ENCODE assay signal across 19 cellular contexts in the genomic region with DNA sequence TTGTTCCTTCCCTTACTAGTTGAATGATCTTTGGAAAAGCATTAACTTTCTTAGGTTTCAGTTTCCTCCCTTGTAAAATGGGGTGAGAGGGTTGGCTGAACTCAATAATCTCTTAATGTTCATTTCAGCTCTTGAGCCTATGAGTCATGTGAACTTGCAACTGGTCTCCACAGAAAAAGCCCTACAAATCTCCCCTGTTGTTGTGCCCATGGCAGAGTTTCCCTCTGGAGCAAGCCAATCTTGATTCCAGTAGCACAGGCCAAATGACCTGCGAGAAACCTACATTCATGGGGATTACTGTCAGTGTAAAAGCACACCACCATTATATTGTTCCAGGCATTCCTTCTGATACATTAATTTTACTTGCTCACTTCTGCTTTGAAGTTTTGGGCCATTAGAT.
DNase-seq lines count a peak whose midpoint lies in the region; ATAC-seq and TF ChIP-seq lines count a peak whose summit lies in the region.
"Had no signal": no experiment of that assay in that cellular context is flagged by ENCODE, and none has a peak within 500 bp of the region (broad histone marks: within the 10 kb centered on the region; RNA-seq: fewer than 3 reads in every experiment).

No MANE protein-coding gene starts in this region.

- H3K4me2 ChIP-seq in IMR-90 (ENCODE audit: low read depth, low read length), result no peak overlapping the region
- H3K4me2 ChIP-seq: SK-N-SH had no signal

- H3K36me3 ChIP-seq in IMR-90 (ENCODE audit: control insufficient read depth, insufficient read depth, low read length), result no peaks in the 10 kb centered on the region
- H3K36me3 ChIP-seq: BE2C, HAP-1 had no signal

- H2BK120ac ChIP-seq in IMR-90 (ENCODE audit: low read depth, low read length), result no peak overlapping the region

- no peak overlapping the region for H2AK5ac ChIP-seq in IMR-90 (ENCODE audit: low read depth, low read length)

- peaks cover 15% of the 10 kb centered on the region for H3K9me1 ChIP-seq in IMR-90 (ENCODE audit: insufficient read depth, low read length)

- no peak overlapping the region for H3K14ac ChIP-seq in IMR-90 (replicated peaks; ENCODE audit: low read depth, low read length)

- no peak overlapping the region for H2AK9ac ChIP-seq in IMR-90 (replicated peaks; ENCODE audit: low read depth, low read length, poor library complexity)

- H3K27me3 Mint-ChIP-seq in activated naive CD4-positive, alpha-beta T cell treated with anti-CD3 and anti-CD28 coated beads for 36 hours (ENCODE audit: low read depth), result peaks cover 17% of the 10 kb centered on the region
- H3K27me3 Mint-ChIP-seq in T-cell, result peaks cover 24 to 25% of the 10 kb centered on the region in 2 donors

- H3K36me3 Mint-ChIP-seq in activated naive CD4-positive, alpha-beta T cell treated with anti-CD3 and anti-CD28 coated beads for 36 hours (ENCODE audit: low read depth), result no peaks in the 10 kb centered on the region
- H3K36me3 Mint-ChIP-seq in T-cell, result no peaks in the 10 kb centered on the region

- H3K27ac Mint-ChIP-seq in activated naive CD4-positive, alpha-beta T cell treated with anti-CD3 and anti-CD28 coated beads for 36 hours, result no peak overlapping the region
- no peak overlapping the region for H3K27ac Mint-ChIP-seq in T-cell
- H3K27ac Mint-ChIP-seq: CD4-positive, alpha-beta T cell had no signal

- H3K9ac ChIP-seq in IMR-90 (ENCODE audit: low read depth, low read length), result no peak overlapping the region
- H3K9ac ChIP-seq: SK-N-SH had no signal

- 100% methylated on average over 1 of the region's 1 CpG; no CpG with 5 or more reads in 1 of the 2 experiments for WGBS in IMR-90 (ENCODE audit: extremely low coverage in 2 of 2, insufficient read length in 1 of 2), 2 experiments

- intact Hi-C loops in IMR-90 (cut with micrococcal nuclease), result no loop called here
- intact Hi-C loops in activated naive CD4-positive, alpha-beta T cell treated with anti-CD3 and anti-CD28 coated beads for 36 hours (cut with micrococcal nuclease), result loop anchor here (10.0 kb wide), 1 partner anchor 312 kb away; no protein-coding TSS in a partner anchor

- H3K23ac ChIP-seq in IMR-90 (ENCODE audit: low read depth, low read length), result no peak overlapping the region

- no peaks in the 10 kb centered on the region for H3K79me1 ChIP-seq in IMR-90 (ENCODE audit: low read depth in 1 of 2, low read length in 2 of 2)

- dilution Hi-C loops in IMR-90 (cut with HindIII; ENCODE audit: low sequenced_read_pairs, unreplicated experiment), result no loop called here

- BruUV-seq in IMR-90 (replicated peaks; lab: Mats Ljungman, UMichigan), result no TSS peak

- no peak overlapping the region for H2BK15ac ChIP-seq in IMR-90 (ENCODE audit: low read depth, low read length)

- H4K20me1 ChIP-seq in IMR-90 (ENCODE audit: insufficient read depth, low read length), result no peaks in the 10 kb centered on the region

- TF ChIP-seq CTCF in IMR-90 (conservative IDR thresholded peaks at IDR 0.05; ENCODE audit: low read depth, low read length) (no peak), fibroblast of the aortic adventitia (IDR thresholded peaks at IDR 0.05; ENCODE audit: insufficient read depth, low read length) (no peak), retinal pigment epithelial cell (conservative IDR thresholded peaks at IDR 0.05; ENCODE audit: low read depth, low read length) (no peak)

- H3K56ac ChIP-seq in IMR-90 (ENCODE audit: extremely low read depth, insufficient read depth, low read length), result no peak overlapping the region

- H3K27ac ChIP-seq in IMR-90 (ENCODE audit: insufficient read depth, low read length), result no peak overlapping the region

- H3K9me3 Mint-ChIP-seq in activated naive CD4-positive, alpha-beta T cell treated with anti-CD3 and anti-CD28 coated beads for 36 hours, result no peaks in the 10 kb centered on the region
- H3K9me3 Mint-ChIP-seq in T-cell, result no peaks in the 10 kb centered on the region
- H3K9me3 Mint-ChIP-seq: CD4-positive, alpha-beta T cell had no signal

- no peak overlapping the region for H2BK5ac ChIP-seq in IMR-90 (ENCODE audit: low read depth, low read length, poor library complexity, severe bottlenecking)

- H4K8ac ChIP-seq in IMR-90 (ENCODE audit: low read depth in 2 of 2, low read length in 2 of 2), result no peak overlapping the region

- ATAC-seq in IMR-90 (ENCODE audit: low read depth) (no peak), HG03378 (IDR thresholded peaks at IDR 0.05; ENCODE audit: unreplicated experiment) (no peak), HG02852 (IDR thresholded peaks at IDR 0.05; ENCODE audit: unreplicated experiment) (no peak), T-cell (replicated peaks in 1 of 4) (no peak)

- H3K4me3 Mint-ChIP-seq in activated naive CD4-positive, alpha-beta T cell treated with anti-CD3 and anti-CD28 coated beads for 36 hours, result no peak overlapping the region
- no peak overlapping the region for H3K4me3 Mint-ChIP-seq in T-cell
- H3K4me3 Mint-ChIP-seq: CD4-positive, alpha-beta T cell had no signal

- CTCF ChIA-PET in IMR-90 (lab: Yijun Ruan, JAX), result no interaction called here
- CTCF ChIA-PET in activated naive CD4-positive, alpha-beta T cell treated with anti-CD3 and anti-CD28 coated beads for 36 hours (lab: Charles Lee), result no interaction called here
- CTCF ChIA-PET in T-cell (lab: Charles Lee), result no interaction called here

- H3K4me1 ChIP-seq in IMR-90 (ENCODE audit: control insufficient read depth, insufficient read depth, low read length), result peaks cover 7% of the 10 kb centered on the region
- H3K4me1 ChIP-seq: HAP-1 had no signal

- TF ChIP-seq POLR2A in IMR-90 (IDR thresholded peaks at IDR 0.05; ENCODE audit: low read depth, low read length), result no peak

- DNase-seq in IMR-90, result peak; percentile 32
- peak; percentile 70 for DNase-seq in amniotic epithelial cell (ENCODE audit: low read depth)
- DNase-seq in fibroblast of the aortic adventitia (ENCODE audit: low read depth), result peak; percentile 34
- DNase-seq in retinal pigment epithelial cell (ENCODE audit: low read depth), result peak; percentile 21
- no peak for DNase-seq in activated naive CD4-positive, alpha-beta T cell treated with anti-CD3 and anti-CD28 coated beads for 36 hours
- no peak for DNase-seq in T-cell
- DNase-seq: 8988T; BE2C; Calu3; CD4-positive, alpha-beta T cell; DMS53; Karpas-422; NCI-H187; NCI-H526 treated with DMSO at 0.1 percent for 48 hours; Right ventricle myocardium superior; SK-N-SH had no signal

- no peak overlapping the region for H2BK20ac ChIP-seq in IMR-90 (ENCODE audit: low read depth, low read length)

- TF ChIP-seq RAD21 in IMR-90 (IDR thresholded peaks at IDR 0.05; ENCODE audit: low read length), result no peak

- no peak overlapping the region for H2AFZ ChIP-seq in IMR-90 (replicated peaks; ENCODE audit: low read length, poor library complexity)

- no peak overlapping the region for H4K91ac ChIP-seq in IMR-90 (ENCODE audit: insufficient read depth, low read depth, low read length)

- POLR2A ChIA-PET in IMR-90 (lab: Charles Lee; ENCODE audit: unreplicated experiment) (no interaction called here), T-cell (lab: Charles Lee) (no interaction called here)

- H3K9me3 ChIP-seq in IMR-90 (ENCODE audit: control insufficient read depth, insufficient read depth, low read length), result peaks cover 2% of the 10 kb centered on the region; the same call in 1 of the 2 replicates
- H3K9me3 ChIP-seq: BE2C, HAP-1, SK-N-SH had no signal

- no peaks in the 10 kb centered on the region for H3K27me3 ChIP-seq in IMR-90 (ENCODE audit: control insufficient read depth, insufficient read depth, low read length)
- H3K27me3 ChIP-seq: BE2C had no signal

- in situ Hi-C loops in IMR-90 (cut with MboI; ENCODE audit: low sequenced_read_pairs), result no loop called here

- H3K4me1 Mint-ChIP-seq in activated naive CD4-positive, alpha-beta T cell treated with anti-CD3 and anti-CD28 coated beads for 36 hours (ENCODE audit: low read depth), result peaks cover 5% of the 10 kb centered on the region
- H3K4me1 Mint-ChIP-seq in T-cell, result peaks cover 0 to 8% (median 4%) of the 10 kb centered on the region in 3 donors

- H3K4me3 ChIP-seq in IMR-90 (ENCODE audit: insufficient read depth, low read depth, low read length), result no peak overlapping the region
- H3K4me3 ChIP-seq in fibroblast of the aortic adventitia (ENCODE audit: low read depth, low read length), result no peak overlapping the region
- no peak overlapping the region for H3K4me3 ChIP-seq in retinal pigment epithelial cell (ENCODE audit: low read length)
- H3K4me3 ChIP-seq: HAP-1 had no signal

- H3K18ac ChIP-seq in IMR-90 (ENCODE audit: low read depth, low read length), result no peak overlapping the region

- no peak overlapping the region for H4K5ac ChIP-seq in IMR-90 (ENCODE audit: low read depth, low read length)

- no peak overlapping the region for H3K4ac ChIP-seq in IMR-90 (ENCODE audit: low read depth, low read length)

TF ChIP-seq in IMR-90, 13 proteins besides CTCF, POLR2A, EP300 and RAD21:
- TF ChIP-seq RCOR1 (IDR thresholded peaks at IDR 0.05; ENCODE audit: insufficient replicate concordance, low read length), result no peak
- no peak for TF ChIP-seq MAZ (IDR thresholded peaks at IDR 0.05; ENCODE audit: borderline replicate concordance, low read depth, low read length)
TF ChIP-seq in IMR-90: peak in this region for 0.

Comparison
In these comparisons a context has a peak if more than half of its experiments do, and no peak if none do; other contexts are left out.
1. DNase-seq: peak in IMR-90 (single experiment), amniotic epithelial cell (single experiment), fibroblast of the aortic adventitia (single experiment) and retinal pigment epithelial cell (single experiment); none in activated naive CD4-positive, alpha-beta T cell treated with anti-CD3 and anti-CD28 coated beads for 36 hours (single experiment) and T-cell (0 of 34).